8 cellular contexts compared by ENCODE assay signal in genomic region chr2:98385050-98385699, GRCh38. TPM values are rescaled to one million over a fixed set of nuclear protein-coding genes. Genes with fewer than 3 reads are reported as not detected.
DNase-seq lines count a peak whose midpoint lies in the region; ATAC-seq and TF ChIP-seq lines count a peak whose summit lies in the region.

No MANE protein-coding gene starts in this region.

- ATAC-seq in GM19397 (IDR thresholded peaks at IDR 0.05; ENCODE audit: unreplicated experiment), result peak; percentile 66
- ATAC-seq in left cardiac atrium, result peak; percentile 77 to 80
- ATAC-seq in HG03095 (IDR thresholded peaks at IDR 0.05; ENCODE audit: unreplicated experiment), result no peak

- intact Hi-C loops in left cardiac atrium (cut with DNase I), result loop anchor here (2.0 to 10.0 kb wide), 3 partner anchors 578 to 670 kb away; partner anchors contain the start of gene ZAP70 (in 1 of the 2)

- peak; percentile 100 for TF ChIP-seq CTCF in AG09309 (IDR thresholded peaks at IDR 0.05; ENCODE audit: control insufficient read depth, insufficient read depth, low read depth, low read length, missing control alignments)

- no peak overlapping the region for H3K4me3 ChIP-seq in AG09309 (ENCODE audit: control insufficient read depth, low read depth, low read length)

- no peak for DNase-seq in AG09309 (ENCODE audit: low read depth)
- peak; percentile 33 for DNase-seq in NCI-H146 treated with DMSO at 0.1 percent for 48 hours (lab: John Stamatoyannopoulos, UW; ENCODE audit: unreplicated experiment)
- peak; percentile 28 to 68 (median 50) for DNase-seq in T-helper 1 cell
- DNase-seq in amniotic epithelial cell (ENCODE audit: low read depth), result peak; percentile 67
- DNase-seq in left cardiac atrium, result peak; percentile 81
- DNase-seq in putamen (ENCODE audit: low spot score), result peak; percentile 68

RNA-seq across cellular contexts. Expression of gene CNGA3, which starts 38.9 kb away (rescaled TPM):
- total RNA-seq in left cardiac atrium, result not detected

RNA-seq across cellular contexts. Expression of gene INPP4A, which starts 59.5 kb away (rescaled TPM):
- 10 to 100 TPM; 14.6 to 19.5 TPM for total RNA-seq in left cardiac atrium
